19 cellular contexts compared by ENCODE assay signal in the genomic region with DNA sequence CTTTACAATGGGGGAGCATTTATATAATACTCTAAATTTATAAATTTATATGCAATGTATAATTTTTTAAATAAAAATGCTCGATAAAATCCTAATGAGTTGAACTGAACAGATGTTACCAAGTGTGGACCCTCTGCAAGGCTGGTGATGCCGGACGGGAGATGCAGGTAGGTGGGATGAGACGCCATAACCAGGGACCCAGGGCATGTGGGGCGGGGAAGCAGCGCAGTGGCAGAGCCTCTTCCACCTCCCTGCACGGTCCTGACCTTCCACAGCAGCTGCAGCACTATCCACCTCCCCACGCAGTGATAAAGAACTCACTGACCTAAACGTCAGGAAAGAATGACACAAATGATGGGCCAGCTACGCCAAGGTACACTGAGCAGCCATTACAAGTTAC.
"Had no signal": no experiment of that assay in that cellular context is flagged by ENCODE, and none has a peak within 500 bp of the region (broad histone marks: within the 10 kb centered on the region; RNA-seq: fewer than 3 reads in every experiment).

No MANE protein-coding gene starts in this region.

- H3K4me1 ChIP-seq: thyroid gland, uterus had no signal

- H3K36me3 Mint-ChIP-seq: naive thymus-derived CD4-positive, alpha-beta T cell; type B pancreatic cell had no signal

- H3K27ac Mint-ChIP-seq: naive thymus-derived CD4-positive, alpha-beta T cell; nephron progenitor cell; type B pancreatic cell had no signal

- H3K9me3 Mint-ChIP-seq: naive thymus-derived CD4-positive, alpha-beta T cell; nephron progenitor cell; type B pancreatic cell had no signal

- H3K36me3 ChIP-seq: colonic mucosa, left ventricle myocardium inferior, neutrophil, thyroid gland, uterus had no signal

- H3K4me3 ChIP-seq: colonic mucosa, heart right ventricle, left ventricle myocardium inferior, lung, psoas muscle, thyroid gland, uterus had no signal

- H3K27ac ChIP-seq: colonic mucosa, heart right ventricle, neutrophil, psoas muscle, thyroid gland, uterus had no signal

- H3K4me3 Mint-ChIP-seq: naive thymus-derived CD4-positive, alpha-beta T cell; nephron progenitor cell; type B pancreatic cell had no signal

- ATAC-seq: heart right ventricle; naive thymus-derived CD4-positive, alpha-beta T cell; psoas muscle had no signal

- H3K9me3 ChIP-seq: colonic mucosa, heart right ventricle, left ventricle myocardium inferior, neutrophil, psoas muscle, thyroid gland, uterus had no signal

- DNase-seq: colonic mucosa; effector CD4-positive, alpha-beta T cell; foreskin melanocyte; heart right ventricle; hypothalamus; left ventricle myocardium inferior; mesendoderm; naive thymus-derived CD4-positive, alpha-beta T cell; nephron progenitor cell; psoas muscle; retina; small intestine; stimulated activated CD4-positive, alpha-beta T cell treated with anti-CD3 and anti-CD28 coated beads, Interleukin-12 subunit alpha, Interleukin-12 subunit beta, amount 100 ng/mL, for 4 hours; stimulated activated naive CD4-positive, alpha-beta T cell treated with Interleukin-2 at 50 U/mL for 16 hours; thyroid gland; uterus had no signal

- H3K27me3 ChIP-seq: colonic mucosa, heart right ventricle, thyroid gland, uterus had no signal
